ENCODE assay signal across 11 cellular contexts in the genomic region with DNA sequence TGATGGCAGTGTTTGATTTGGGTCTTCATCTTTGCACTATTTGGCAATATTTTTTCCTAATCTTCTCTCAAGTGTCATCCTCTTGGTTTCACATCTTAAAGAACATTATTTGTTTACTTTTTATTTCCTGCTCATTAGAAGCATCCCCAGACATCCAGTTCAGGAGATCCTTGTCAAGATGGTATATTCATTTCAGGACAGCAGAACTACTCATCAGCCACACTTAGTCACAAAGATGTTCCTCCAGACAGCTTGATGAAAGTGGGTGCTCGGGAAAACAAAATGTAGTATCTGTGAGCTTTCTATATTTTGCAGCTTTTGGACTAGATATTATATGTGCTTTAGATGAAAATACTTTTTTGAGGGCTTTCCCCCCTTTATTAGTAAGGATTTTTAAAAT.
"Had no signal": no experiment of that assay in that cellular context is flagged by ENCODE, and none has a peak within 500 bp of the region (broad histone marks: within the 10 kb centered on the region; RNA-seq: fewer than 3 reads in every experiment).

No MANE protein-coding gene starts in this region.

- ATAC-seq: activated CD8-positive, alpha-beta memory T cell treated with anti-CD3 and anti-CD28 coated beads, Interleukin-2, amount 10 ng/mL, durations not matched to agents 7 days and 5 days; left colon; lower lobe of right lung; right cardiac atrium had no signal

- H3K4me1 Mint-ChIP-seq: mesothelial cell of epicardium had no signal

- DNase-seq: activated CD4-positive, alpha-beta T cell treated with anti-CD3 and anti-CD28 coated beads, Interleukin-2, amount 50 U/mL, for 4 hours; activated CD8-positive, alpha-beta memory T cell treated with anti-CD3 and anti-CD28 coated beads, Interleukin-2, amount 10 ng/mL, durations not matched to agents 7 days and 5 days; activated gamma-delta T cell treated with Interleukin-2 at 50 U/mL for 16 hours; activated T-cell treated with anti-CD3 and anti-CD28 coated beads, Interleukin-2, amount 50 U/mL, for 48 hours; left colon; lower lobe of right lung; right cardiac atrium; small intestine had no signal

- H3K27ac Mint-ChIP-seq: activated CD8-positive, alpha-beta memory T cell treated with anti-CD3 and anti-CD28 coated beads, Interleukin-2, amount 10 ng/mL, durations not matched to agents 7 days and 5 days; mesothelial cell of epicardium had no signal

- H3K9me3 Mint-ChIP-seq: mesothelial cell of epicardium had no signal

- H3K27me3 Mint-ChIP-seq: activated CD8-positive, alpha-beta memory T cell treated with anti-CD3 and anti-CD28 coated beads, Interleukin-2, amount 10 ng/mL, durations not matched to agents 7 days and 5 days had no signal

- H3K4me3 Mint-ChIP-seq: activated CD8-positive, alpha-beta memory T cell treated with anti-CD3 and anti-CD28 coated beads, Interleukin-2, amount 10 ng/mL, durations not matched to agents 7 days and 5 days; mesothelial cell of epicardium had no signal

- FAIRE-seq: colon, endometrium had no signal
